8 cellular contexts compared by ENCODE assay signal in genomic region chr2:157443795-157444642, GRCh38. TPM values are rescaled to one million over a fixed set of nuclear protein-coding genes. Genes with fewer than 3 reads are reported as not detected.
DNase-seq lines count a peak whose midpoint lies in the region; ATAC-seq and TF ChIP-seq lines count a peak whose summit lies in the region.

Gene CYTIP, minus strand, starts transcription at chr2:157444089. Its CDS starts 69 bp downstream, at chr2:157444020.

- no peaks in the 10 kb centered on the region for H3K27me3 ChIP-seq in hepatocyte

- POLR2A ChIA-PET in OCI-LY7 (lab: Charles Lee) = interaction anchor here (0.6 to 2.4 kb wide), 15 partner anchors 8 to 119 kb away, joined by 3 to 42 read pairs (median 5); partner anchors contain the start of gene ERMN

- H3K27ac ChIP-seq in OCI-LY7 (ENCODE audit: low read depth, low read length, poor library complexity, severe bottlenecking) (peak within 1 kb of the TSS; percentile 87), hepatocyte (no peak within 1 kb of the TSS)

- H3K4me3 ChIP-seq in OCI-LY7 (ENCODE audit: low read depth, low read length, poor library complexity, severe bottlenecking) (peak within 1 kb of the TSS; percentile 78), hepatocyte (no peak within 1 kb of the TSS)

- DNase-seq in OCI-LY7 (ENCODE audit: low spot score) = peak; percentile 84
- DNase-seq in activated naive CD8-positive, alpha-beta T cell treated with anti-CD3 and anti-CD28 coated beads for 36 hours = peak; percentile 60
- peak; percentile 87 for DNase-seq in natural killer cell treated with Interleukin-12 subunit alpha and Interleukin-12 subunit beta and Interleukin-15 and Interleukin-18, amount 100 ng/mL, for 72 hours (ENCODE audit: low spot score)
- DNase-seq in hepatocyte (ENCODE audit: low spot score) = no peak
- DNase-seq in glomerular visceral epithelial cell (ENCODE audit: extremely low spot score) = no peak
- no peak for DNase-seq in GM19238 (ENCODE audit: insufficient read length, low spot score)

- ATAC-seq in GM18520 (IDR thresholded peaks at IDR 0.05; ENCODE audit: unreplicated experiment) (peak; percentile 34), HG02852 (IDR thresholded peaks at IDR 0.05; ENCODE audit: unreplicated experiment) (peak; percentile 44)
- peak; percentile 75 to 83 for ATAC-seq in natural killer cell treated with Interleukin-12 subunit alpha and Interleukin-12 subunit beta and Interleukin-15 and Interleukin-18, amount 100 ng/mL, for 72 hours

- peak within 1 kb of the TSS; percentile 93 for H3K4me3 Mint-ChIP-seq in activated naive CD8-positive, alpha-beta T cell treated with anti-CD3 and anti-CD28 coated beads for 36 hours
- peak within 1 kb of the TSS; percentile 99 for H3K4me3 Mint-ChIP-seq in natural killer cell treated with Interleukin-12 subunit alpha and Interleukin-12 subunit beta and Interleukin-15 and Interleukin-18, amount 100 ng/mL, for 72 hours

- BruUV-seq in OCI-LY7 (replicated peaks; lab: Mats Ljungman, UMichigan) = no TSS peak

- H3K4me1 ChIP-seq in OCI-LY7 (ENCODE audit: insufficient read depth, low read length, poor library complexity, severe bottlenecking) (peaks cover 44% of the 10 kb centered on the region), hepatocyte (ENCODE audit: insufficient read depth) (peaks cover 6% of the 10 kb centered on the region)

- CTCF ChIA-PET in OCI-LY7 (lab: Charles Lee; ENCODE audit: unreplicated experiment) = interaction anchor here (0.6 to 1.4 kb wide), 3 partner anchors 9 to 117 kb away, joined by 3 to 6 read pairs (median 6); no protein-coding TSS in a partner anchor

- WGBS in hepatocyte (ENCODE audit: low lambda C conversion rate, missing lambda C conversion rate) = 93% methylated on average over 13 of the region's 13 CpGs

- H4K20me1 ChIP-seq in OCI-LY7 (ENCODE audit: insufficient read depth, low read length) (no peaks in the 10 kb centered on the region), hepatocyte (ENCODE audit: insufficient read depth, poor library complexity, severe bottlenecking) (no peaks in the 10 kb centered on the region)

- H2AFZ ChIP-seq in OCI-LY7 (ENCODE audit: low read length) (peak within 1 kb of the TSS; percentile 94), hepatocyte (no peak within 1 kb of the TSS)

- H3K36me3 ChIP-seq in OCI-LY7 (ENCODE audit: insufficient read depth, low read length) (peaks cover 26% of the 10 kb centered on the region; the same call in 1 of the 2 replicates), hepatocyte (replicated peaks; ENCODE audit: insufficient read depth, low read depth) (no peaks in the 10 kb centered on the region)

- H3K4me1 Mint-ChIP-seq in activated naive CD8-positive, alpha-beta T cell treated with anti-CD3 and anti-CD28 coated beads for 36 hours = peaks cover 42% of the 10 kb centered on the region
- H3K4me1 Mint-ChIP-seq in natural killer cell treated with Interleukin-12 subunit alpha and Interleukin-12 subunit beta and Interleukin-15 and Interleukin-18, amount 100 ng/mL, for 72 hours (ENCODE audit: low read depth in 2 of 2) = peaks cover 42 to 71% of the 10 kb centered on the region in 2 donors

- H3K9me3 ChIP-seq in OCI-LY7 (ENCODE audit: low read length) (no peaks in the 10 kb centered on the region), hepatocyte (ENCODE audit: low read depth) (no peaks in the 10 kb centered on the region)

- H3K4me2 ChIP-seq in OCI-LY7 (ENCODE audit: low read length) (peak within 1 kb of the TSS; percentile 88), hepatocyte (no peak within 1 kb of the TSS)

- H3K27ac Mint-ChIP-seq in activated naive CD8-positive, alpha-beta T cell treated with anti-CD3 and anti-CD28 coated beads for 36 hours = peak within 1 kb of the TSS; percentile 97
- H3K27ac Mint-ChIP-seq in natural killer cell treated with Interleukin-12 subunit alpha and Interleukin-12 subunit beta and Interleukin-15 and Interleukin-18, amount 100 ng/mL, for 72 hours = peak within 1 kb of the TSS; percentile 99

- peaks cover 4% of the 10 kb centered on the region for H3K27me3 Mint-ChIP-seq in activated naive CD8-positive, alpha-beta T cell treated with anti-CD3 and anti-CD28 coated beads for 36 hours
- no peaks in the 10 kb centered on the region for H3K27me3 Mint-ChIP-seq in natural killer cell treated with Interleukin-12 subunit alpha and Interleukin-12 subunit beta and Interleukin-15 and Interleukin-18, amount 100 ng/mL, for 72 hours

- H3K9me2 ChIP-seq in OCI-LY7 (ENCODE audit: insufficient read depth, low read length) = no peaks in the 10 kb centered on the region
- H3K9me2 ChIP-seq in hepatocyte (replicated peaks; ENCODE audit: insufficient read depth) = no peaks in the 10 kb centered on the region

- intact Hi-C loops in OCI-LY7 (cut with micrococcal nuclease; ENCODE audit: unreplicated experiment) = loop anchor here (1.0 to 5.0 kb wide), 2 partner anchors 25 to 1013 kb away; partner anchors contain the start of genes CCDC148 and PKP4

- peaks cover 48% of the 10 kb centered on the region for H3K36me3 Mint-ChIP-seq in activated naive CD8-positive, alpha-beta T cell treated with anti-CD3 and anti-CD28 coated beads for 36 hours
- peaks cover 49% of the 10 kb centered on the region for H3K36me3 Mint-ChIP-seq in natural killer cell treated with Interleukin-12 subunit alpha and Interleukin-12 subunit beta and Interleukin-15 and Interleukin-18, amount 100 ng/mL, for 72 hours

- no peaks in the 10 kb centered on the region for H3K9me3 Mint-ChIP-seq in activated naive CD8-positive, alpha-beta T cell treated with anti-CD3 and anti-CD28 coated beads for 36 hours
- no peaks in the 10 kb centered on the region for H3K9me3 Mint-ChIP-seq in natural killer cell treated with Interleukin-12 subunit alpha and Interleukin-12 subunit beta and Interleukin-15 and Interleukin-18, amount 100 ng/mL, for 72 hours

- H3K79me2 ChIP-seq in OCI-LY7 (ENCODE audit: insufficient read depth, low read depth, low read length) = peaks cover 56% of the 10 kb centered on the region
- no peaks in the 10 kb centered on the region for H3K79me2 ChIP-seq in hepatocyte

- TF ChIP-seq CTCF in OCI-LY7 (conservative IDR thresholded peaks at IDR 0.05; ENCODE audit: low read length) (no peak), hepatocyte (IDR thresholded peaks at IDR 0.05; ENCODE audit: poor library complexity) (no peak)

RNA-seq across cellular contexts. Expression of gene CYTIP, which starts in this region (rescaled TPM):
- 49.2 and 53.0 TPM in 2 replicates for total RNA-seq in OCI-LY7 (2014; rRNA removed; shearing (Covaris generic))
- total RNA-seq in OCI-LY7 (2022) (60.3 and 64.0 TPM in 2 replicates), hepatocyte (3.7 and 4.0 TPM in 2 replicates)
- 100 to 1,000 TPM; 302 to 304 TPM for total RNA-seq in activated naive CD8-positive, alpha-beta T cell treated with anti-CD3 and anti-CD28 coated beads for 36 hours
- total RNA-seq in natural killer cell treated with Interleukin-12 subunit alpha and Interleukin-12 subunit beta and Interleukin-15 and Interleukin-18, amount 100 ng/mL, for 72 hours = 1,000 to 10,000 TPM in 1 of 2 donors, 100 to 1,000 TPM in 1; 755 to 1,319 TPM
- polyA plus RNA-seq in hepatocyte = 0.28 and 1.6 TPM in 2 replicates

Comparison
In these comparisons a context has a peak if more than half of its experiments do, and no peak if none do; other contexts are left out.
1. RNA of gene CYTIP (total RNA-seq): 755 to 1,319 TPM in natural killer cell treated with Interleukin-12 subunit alpha and Interleukin-12 subunit beta and Interleukin-15 and Interleukin-18, amount 100 ng/mL, for 72 hours, 302 to 304 TPM in activated naive CD8-positive, alpha-beta T cell treated with anti-CD3 and anti-CD28 coated beads for 36 hours and 49.2 to 64.0 TPM in OCI-LY7; 3.7 to 4.0 TPM in hepatocyte; every median in the first group is over 10 times any median in the second.
2. RNA of gene CYTIP (total RNA-seq): 755 to 1,319 TPM in natural killer cell treated with Interleukin-12 subunit alpha and Interleukin-12 subunit beta and Interleukin-15 and Interleukin-18, amount 100 ng/mL, for 72 hours and 302 to 304 TPM in activated naive CD8-positive, alpha-beta T cell treated with anti-CD3 and anti-CD28 coated beads for 36 hours; 49.2 to 64.0 TPM in OCI-LY7; every median in the first group is over 4 times any median in the second.
3. DNase-seq: peak in OCI-LY7 (single experiment), activated naive CD8-positive, alpha-beta T cell treated with anti-CD3 and anti-CD28 coated beads for 36 hours (single experiment) and natural killer cell treated with Interleukin-12 subunit alpha and Interleukin-12 subunit beta and Interleukin-15 and Interleukin-18, amount 100 ng/mL, for 72 hours (single experiment); none in hepatocyte (single experiment), glomerular visceral epithelial cell (single experiment) and GM19238 (single experiment).
4. Peak in every context shown above with its lines, with median percentiles within 50 percentile points of each other: ATAC-seq.